ENCODE assay signal across 13 cellular contexts in the genomic region with DNA sequence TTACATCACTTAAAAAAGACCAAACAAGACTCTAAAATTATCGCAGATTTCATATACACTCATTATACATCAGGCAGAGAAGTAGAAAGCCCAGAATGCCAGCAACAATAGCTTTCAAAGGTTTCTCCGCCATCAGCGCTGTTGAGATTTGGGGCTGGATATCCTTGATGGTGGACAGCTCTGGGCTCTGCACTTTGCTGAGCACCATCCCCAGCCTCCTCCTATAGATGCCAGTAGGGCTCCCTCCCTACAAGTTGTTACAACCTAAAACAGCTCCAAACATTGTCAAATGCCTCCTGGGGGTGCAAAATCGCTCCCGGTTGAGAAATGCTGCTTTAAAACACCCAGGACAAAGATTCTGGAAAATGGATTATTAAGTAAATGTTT.
DNase-seq lines count a peak whose midpoint lies in the region; ATAC-seq and TF ChIP-seq lines count a peak whose summit lies in the region.
"Had no signal": no experiment of that assay in that cellular context is flagged by ENCODE, and none has a peak within 500 bp of the region (broad histone marks: within the 10 kb centered on the region; RNA-seq: fewer than 3 reads in every experiment).

No MANE protein-coding gene starts in this region.

- DNase-seq in HCEC 1CT, result peak; percentile 31
- DNase-seq in right atrium auricular region (ENCODE audit: low spot score), result no peak
- DNase-seq in WERI-Rb-1, result no peak
- DNase-seq: CD4-positive, alpha-beta memory T cell; islet precursor cell; Kasumi-1; NCI-H187 treated with DMSO at 0.1 percent for 48 hours; NCI-H69 had no signal

- H3K9me3 ChIP-seq in right atrium auricular region, result no peaks in the 10 kb centered on the region
- no peaks in the 10 kb centered on the region for H3K9me3 ChIP-seq in WERI-Rb-1 (ENCODE audit: severe bottlenecking)

- no peaks in the 10 kb centered on the region for H3K9me3 Mint-ChIP-seq in activated T-helper 17 cell treated with anti-CD3 and anti-CD28 coated beads, Interleukin-2, amount 50 U/mL, for 72 hours
- H3K9me3 Mint-ChIP-seq: CD4-positive, alpha-beta memory T cell had no signal

- H3K27ac Mint-ChIP-seq in activated T-helper 17 cell treated with anti-CD3 and anti-CD28 coated beads, Interleukin-2, amount 50 U/mL, for 72 hours, result peak overlapping the region; percentile 71
- H3K27ac Mint-ChIP-seq: stimulated activated naive B cell treated with anti-CD40 and anti-IgM and Interleukin-4, amounts not matched to agents 10 μg/mL and 1 μg/mL and 100 μg/mL, for 72 hours had no signal

- H3K27me3 ChIP-seq in right atrium auricular region (no peaks in the 10 kb centered on the region), WERI-Rb-1 (ENCODE audit: insufficient read depth, low read depth, severe bottlenecking) (no peaks in the 10 kb centered on the region)

- TF ChIP-seq CTCF in right atrium auricular region (IDR thresholded peaks at IDR 0.05), result no peak
- no peak for TF ChIP-seq CTCF in WERI-Rb-1 (IDR thresholded peaks at IDR 0.05; ENCODE audit: low read depth, low read length)

- H3K4me1 Mint-ChIP-seq in activated T-helper 17 cell treated with anti-CD3 and anti-CD28 coated beads, Interleukin-2, amount 50 U/mL, for 72 hours, result peaks cover 34% of the 10 kb centered on the region

- ATAC-seq in activated T-helper 17 cell treated with anti-CD3 and anti-CD28 coated beads, Interleukin-2, amount 50 U/mL, for 72 hours (replicated peaks), result no peak
- ATAC-seq in HG02884 (IDR thresholded peaks at IDR 0.05; ENCODE audit: unreplicated experiment) (no peak), GM19023 (IDR thresholded peaks at IDR 0.05; ENCODE audit: unreplicated experiment) (no peak)

- H3K27me3 Mint-ChIP-seq in activated T-helper 17 cell treated with anti-CD3 and anti-CD28 coated beads, Interleukin-2, amount 50 U/mL, for 72 hours, result no peaks in the 10 kb centered on the region
- H3K27me3 Mint-ChIP-seq: CD4-positive, alpha-beta memory T cell had no signal

- H3K27ac ChIP-seq in right atrium auricular region, result peak overlapping the region; percentile 29 to 82
- H3K27ac ChIP-seq in skin epidermis, result peak overlapping the region in 17 of 21 experiments; percentile 11 to 81 (median 60)
- no peak overlapping the region for H3K27ac ChIP-seq in WERI-Rb-1

- H3K4me3 Mint-ChIP-seq in activated T-helper 17 cell treated with anti-CD3 and anti-CD28 coated beads, Interleukin-2, amount 50 U/mL, for 72 hours, result peak overlapping the region; percentile 56
- H3K4me3 Mint-ChIP-seq: CD4-positive, alpha-beta memory T cell; stimulated activated naive B cell treated with anti-CD40 and anti-IgM and Interleukin-4, amounts not matched to agents 10 μg/mL and 1 μg/mL and 100 μg/mL, for 72 hours had no signal

- H3K36me3 ChIP-seq in right atrium auricular region, result no peaks in the 10 kb centered on the region
- no peaks in the 10 kb centered on the region for H3K36me3 ChIP-seq in WERI-Rb-1

- peaks cover 0 to 30% of the 10 kb centered on the region in 2 donors for H3K4me1 ChIP-seq in right atrium auricular region

- no peak overlapping the region for H3K4me3 ChIP-seq in right atrium auricular region
- no peak overlapping the region for H3K4me3 ChIP-seq in skin epidermis
- no peak overlapping the region for H3K4me3 ChIP-seq in WERI-Rb-1 (ENCODE audit: low read depth, low read length)

- H3K36me3 Mint-ChIP-seq in activated T-helper 17 cell treated with anti-CD3 and anti-CD28 coated beads, Interleukin-2, amount 50 U/mL, for 72 hours (ENCODE audit: low read depth), result peaks cover 7% of the 10 kb centered on the region
- H3K36me3 Mint-ChIP-seq: CD4-positive, alpha-beta memory T cell; stimulated activated naive B cell treated with anti-CD40 and anti-IgM and Interleukin-4, amounts not matched to agents 10 μg/mL and 1 μg/mL and 100 μg/mL, for 72 hours had no signal
